16 cellular contexts compared by ENCODE assay signal in genomic region chr9:76162109-76162730, GRCh38.
DNase-seq lines count a peak whose midpoint lies in the region; ATAC-seq and TF ChIP-seq lines count a peak whose summit lies in the region.
"Had no signal": no experiment of that assay in that cellular context is flagged by ENCODE, and none has a peak within 500 bp of the region (broad histone marks: within the 10 kb centered on the region; RNA-seq: fewer than 3 reads in every experiment).

No MANE protein-coding gene starts in this region.

- no peaks in the 10 kb centered on the region for H3K27me3 ChIP-seq in adipocyte (replicated peaks; ENCODE audit: control insufficient read depth, insufficient read depth, low read length)
- H3K27me3 ChIP-seq in cardiac muscle cell: no peaks in the 10 kb centered on the region
- no peaks in the 10 kb centered on the region for H3K27me3 ChIP-seq in vagina

- no peaks in the 10 kb centered on the region for H3K27me3 Mint-ChIP-seq in osteocyte (ENCODE audit: unreplicated experiment)
- H3K27me3 Mint-ChIP-seq: activated naive CD4-positive, alpha-beta T cell treated with anti-CD3 and anti-CD28 coated beads, Interleukin-2, amount 10 ng/mL, durations not matched to agents 7 days and 5 days; effector memory CD8-positive, alpha-beta T cell had no signal

- peaks cover 34% of the 10 kb centered on the region for H3K36me3 ChIP-seq in adipocyte (ENCODE audit: control insufficient read depth, insufficient read depth, low read length, severe bottlenecking)
- H3K36me3 ChIP-seq in cardiac muscle cell: no peaks in the 10 kb centered on the region
- H3K36me3 ChIP-seq in vagina: peaks cover 0 to 20% of the 10 kb centered on the region in 2 donors
- H3K36me3 ChIP-seq: HAP-1 had no signal

- no peaks in the 10 kb centered on the region for H3K9me3 Mint-ChIP-seq in osteocyte (ENCODE audit: unreplicated experiment)
- H3K9me3 Mint-ChIP-seq: activated naive CD4-positive, alpha-beta T cell treated with anti-CD3 and anti-CD28 coated beads, Interleukin-2, amount 10 ng/mL, durations not matched to agents 7 days and 5 days; effector memory CD8-positive, alpha-beta T cell had no signal

- ATAC-seq in HG03095 (IDR thresholded peaks at IDR 0.05; ENCODE audit: unreplicated experiment): no peak
- ATAC-seq: effector memory CD8-positive, alpha-beta T cell had no signal

- H3K4me3 Mint-ChIP-seq in osteocyte (ENCODE audit: unreplicated experiment): no peak overlapping the region
- H3K4me3 Mint-ChIP-seq: activated naive CD4-positive, alpha-beta T cell treated with anti-CD3 and anti-CD28 coated beads, Interleukin-2, amount 10 ng/mL, durations not matched to agents 7 days and 5 days; effector memory CD8-positive, alpha-beta T cell had no signal

- H3K27ac ChIP-seq in cardiac muscle cell (peak overlapping the region; percentile 51), vagina (peak overlapping the region; percentile 64)

- DNase-seq in adipocyte (ENCODE audit: low read depth): peak; percentile 8
- peak in 1 of 2 donors; percentile 6 for DNase-seq in cardiac muscle cell (ENCODE audit: low read depth in 1 of 2, low spot score in 1 of 2)
- no peak for DNase-seq in osteocyte (ENCODE audit: extremely low spot score, unreplicated experiment)
- DNase-seq in vagina (ENCODE audit: extremely low spot score in 2 of 2): no peak
- no peak for DNase-seq in NCI-H146 treated with DMSO at 0.1 percent for 48 hours (lab: John Stamatoyannopoulos, UW; ENCODE audit: unreplicated experiment)
- no peak for DNase-seq in activated CD4-positive, alpha-beta T cell treated with anti-CD3 and anti-CD28 coated beads, Interleukin-2, amount 50 U/mL, for 1 hour
- DNase-seq: activated naive CD4-positive, alpha-beta T cell treated with anti-CD3 and anti-CD28 coated beads, Interleukin-2, amount 10 ng/mL, durations not matched to agents 7 days and 5 days; DMS153; effector memory CD8-positive, alpha-beta T cell; NCI-H187 treated with DMSO at 0.1 percent for 48 hours; NCI-H524 treated with DMSO at 0.1 percent for 48 hours; stimulated activated CD4-positive, alpha-beta T cell treated with anti-CD3 and anti-CD28 coated beads, Interleukin-2, amount 100 ng/mL, for 24 hours; T1000 had no signal

- H3K4me3 ChIP-seq in adipocyte (ENCODE audit: low read length) (peak overlapping the region; percentile 34), cardiac muscle cell (no peak overlapping the region), vagina (no peak overlapping the region)
- H3K4me3 ChIP-seq: HAP-1, lung had no signal

- no peak for TF ChIP-seq POLR2A in vagina (IDR thresholded peaks at IDR 0.05)

- peaks cover 26% of the 10 kb centered on the region for H3K4me1 Mint-ChIP-seq in osteocyte (ENCODE audit: unreplicated experiment)

- H3K36me3 Mint-ChIP-seq in osteocyte (ENCODE audit: unreplicated experiment): peaks cover 14% of the 10 kb centered on the region

- H3K9ac ChIP-seq in adipocyte (ENCODE audit: low read length): peak overlapping the region; percentile 55

- peak overlapping the region; percentile 67 for H3K27ac Mint-ChIP-seq in osteocyte (ENCODE audit: unreplicated experiment)
- H3K27ac Mint-ChIP-seq: activated naive CD4-positive, alpha-beta T cell treated with anti-CD3 and anti-CD28 coated beads, Interleukin-2, amount 10 ng/mL, durations not matched to agents 7 days and 5 days; effector memory CD8-positive, alpha-beta T cell had no signal

- no peak for TF ChIP-seq CTCF in cardiac muscle cell (IDR thresholded peaks at IDR 0.05; ENCODE audit: low read depth, low read length)
- TF ChIP-seq CTCF in osteocyte (IDR thresholded peaks at IDR 0.05): no peak
- no peak for TF ChIP-seq CTCF in vagina (IDR thresholded peaks at IDR 0.05)

- peaks cover 24% of the 10 kb centered on the region for H3K4me1 ChIP-seq in adipocyte (ENCODE audit: control insufficient read depth, insufficient read depth, low read length)
- peaks cover 14% of the 10 kb centered on the region for H3K4me1 ChIP-seq in cardiac muscle cell (ENCODE audit: low read depth)
- peaks cover 29% of the 10 kb centered on the region for H3K4me1 ChIP-seq in vagina
- H3K4me1 ChIP-seq: HAP-1 had no signal

- H3K9me3 ChIP-seq in adipocyte (ENCODE audit: control insufficient read depth, low read length): no peaks in the 10 kb centered on the region
- no peaks in the 10 kb centered on the region for H3K9me3 ChIP-seq in cardiac muscle cell (ENCODE audit: low read depth)
- H3K9me3 ChIP-seq in vagina: no peaks in the 10 kb centered on the region
- H3K9me3 ChIP-seq: HAP-1 had no signal

- intact Hi-C loops in vagina (cut with DNase I): no loop called here
